8 cellular contexts compared by ENCODE assay signal in the genomic region with DNA sequence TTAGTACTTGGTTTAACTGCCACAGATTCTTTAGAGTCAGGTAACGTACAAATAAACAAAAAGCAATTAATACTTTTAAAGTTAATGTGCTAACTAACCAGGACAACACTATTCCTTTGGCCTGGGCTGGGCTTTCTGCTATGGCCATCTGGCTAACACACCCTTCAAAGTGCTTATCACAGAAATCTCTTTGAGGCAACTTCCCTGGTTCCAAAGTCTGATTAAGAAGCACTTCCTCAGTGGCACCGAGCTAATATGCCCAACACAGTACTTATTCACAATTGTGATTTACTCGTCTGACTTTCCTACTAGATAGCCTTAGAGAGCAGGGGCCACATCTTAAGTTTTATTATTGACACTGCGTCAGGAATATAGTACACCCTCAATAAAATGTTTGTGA.
"Had no signal": no experiment of that assay in that cellular context is flagged by ENCODE, and none has a peak within 500 bp of the region (broad histone marks: within the 10 kb centered on the region; RNA-seq: fewer than 3 reads in every experiment).

No MANE protein-coding gene starts in this region.

- ATAC-seq: GM23338, K562 had no signal

- H3K4me3 ChIP-seq: GM23338, K562 had no signal

- H3K4me3 Mint-ChIP-seq: GM23338, H9, HFFc6 had no signal

- DNase-seq: H9, HCEC 1CT, HFFc6 had no signal

- FAIRE-seq: H1, H54, HTR-8/SVneo, K562 had no signal

- H3K9me3 Mint-ChIP-seq: GM23338, H9, HFFc6 had no signal

- H3K27ac Mint-ChIP-seq: GM23338, H9, HFFc6 had no signal
